ENCODE assay signal across 24 cellular contexts in the genomic region with DNA sequence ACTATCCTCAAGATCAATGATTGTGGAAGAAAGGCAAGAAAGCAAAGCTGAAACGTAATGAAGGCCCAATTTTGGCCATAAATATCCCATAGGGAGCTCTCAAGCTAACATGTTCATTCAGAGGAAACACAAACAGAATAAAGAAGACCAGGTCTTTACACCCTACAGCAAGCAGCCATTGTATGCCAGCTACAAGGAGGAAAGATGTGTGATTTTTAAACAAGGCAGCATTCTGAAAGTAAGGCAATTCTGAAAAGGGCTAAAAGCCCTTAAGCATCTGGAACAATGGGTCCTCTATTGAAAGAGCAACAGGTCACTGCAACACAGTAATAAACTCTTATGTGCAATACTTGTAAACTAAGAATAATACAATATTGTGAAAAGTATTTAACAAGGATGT.
"Had no signal": no experiment of that assay in that cellular context is flagged by ENCODE, and none has a peak within 500 bp of the region (broad histone marks: within the 10 kb centered on the region; RNA-seq: fewer than 3 reads in every experiment).

No MANE protein-coding gene starts in this region.

- H3K9me3 ChIP-seq: neutrophil, psoas muscle, right lobe of liver, testis, tibial nerve, upper lobe of right lung had no signal

- ATAC-seq: heart left ventricle; left colon; left ventricle myocardium superior; natural killer cell treated with Interleukin-12 subunit alpha and Interleukin-12 subunit beta and Interleukin-15 and Interleukin-18, amount 100 ng/mL, for 72 hours; psoas muscle; right lobe of liver; stimulated activated memory B cell treated with anti-CD40 and anti-IgM and Interleukin-4, amounts not matched to agents 10 μg/mL and 1 μg/mL and 100 μg/mL, for 72 hours; stimulated activated naive CD8-positive, alpha-beta T cell treated with anti-CD3 and anti-CD28 coated beads, Interleukin-15, amount 100 ng/mL, for 72 hours; upper lobe of right lung had no signal

- H3K27ac ChIP-seq: coronary artery, heart left ventricle, neutrophil, psoas muscle, right lobe of liver, spleen, testis, tibial nerve, upper lobe of right lung had no signal

- DNase-seq: effector CD4-positive, alpha-beta T cell; endodermal cell; heart left ventricle; hippocampal formation; left colon; left ventricle myocardium superior; mesenchymal stem cell; midbrain; psoas muscle; retina; right lobe of liver; spleen; stimulated activated CD4-positive, alpha-beta T cell treated with anti-CD3 and anti-CD28 coated beads, Interleukin-15, amount 100 ng/mL, for 24 hours; stimulated activated CD4-positive, alpha-beta T cell treated with anti-CD3 and anti-CD28 coated beads, Interleukin-1b, Interleukin-23, amount 100 ng/mL, for 48 hours; stimulated activated CD4-positive, alpha-beta T cell treated with anti-CD3 and anti-CD28 coated beads, Interleukin-4, amount 100 ng/mL, for 24 hours; stimulated activated naive CD8-positive, alpha-beta T cell treated with anti-CD3 and anti-CD28 coated beads, Interleukin-15, amount 100 ng/mL, for 72 hours; testis; upper lobe of right lung had no signal

- H3K27me3 ChIP-seq: heart left ventricle, neutrophil, right lobe of liver, spleen, testis, tibial nerve, upper lobe of right lung had no signal

- H3K36me3 ChIP-seq: heart left ventricle, neutrophil, right lobe of liver, spleen, tibial nerve, upper lobe of right lung had no signal

- H3K4me1 ChIP-seq: heart left ventricle, psoas muscle, right lobe of liver, spleen, testis, tibial nerve, upper lobe of right lung had no signal

- H3K4me3 ChIP-seq: coronary artery, heart left ventricle, lung, psoas muscle, right lobe of liver, spleen, testis, tibial nerve, upper lobe of right lung had no signal
